In genomic region chr2:172927381-172928357, GRCh38 we compare ENCODE assay signal across 1 cellular context.
TF ChIP-seq lines count a peak whose summit lies in the region.

No MANE protein-coding gene starts in this region.

TF ChIP-seq in HepG2, 621 proteins besides CTCF, POLR2A, EP300 and RAD21 (continued from another document):
- TF ChIP-seq POGK (CRISPR knock-in tag; conservative IDR thresholded peaks at IDR 0.05) (no peak), ZNF205 (CRISPR knock-in tag; IDR thresholded peaks at IDR 0.05) (no peak), SMAD3 (CRISPR knock-in tag; IDR thresholded peaks at IDR 0.05) (no peak), ETV6 (CRISPR knock-in tag; conservative IDR thresholded peaks at IDR 0.05) (no peak), ZNF33B (CRISPR knock-in tag; IDR thresholded peaks at IDR 0.05) (no peak), SOX6 (IDR thresholded peaks at IDR 0.05) (no peak), SOX6 (CRISPR knock-in tag; IDR thresholded peaks at IDR 0.05) (no peak), ZNF17 (CRISPR knock-in tag; IDR thresholded peaks at IDR 0.05) (no peak), ZBTB33 (CRISPR knock-in tag; IDR thresholded peaks at IDR 0.05) (no peak)
TF ChIP-seq in HepG2: peak in this region for 0.
